ENCODE assay signal across 8 cellular contexts in genomic region chr19:1063909-1064660, GRCh38. TPM values are rescaled to one million over a fixed set of nuclear protein-coding genes. Genes with fewer than 3 reads are reported as not detected.
DNase-seq lines count a peak whose midpoint lies in the region; ATAC-seq, FAIRE-seq and TF ChIP-seq lines count a peak whose summit lies in the region.

No MANE protein-coding gene starts in this region.

- H3K4me3 ChIP-seq in A549 = no peak overlapping the region
- H3K4me3 ChIP-seq in right lobe of liver = no peak overlapping the region

- no peaks in the 10 kb centered on the region for H3K27me3 ChIP-seq in right lobe of liver

- intact Hi-C loops in right lobe of liver (cut with DNase I) = no loop called here

- H3K9me3 ChIP-seq in A549 (no peaks in the 10 kb centered on the region), right lobe of liver (no peaks in the 10 kb centered on the region)

- no peak for ATAC-seq in A549
- ATAC-seq in right lobe of liver = no peak

- no peaks in the 10 kb centered on the region for H3K36me3 ChIP-seq in right lobe of liver

- 93% methylated on average over 36 of the region's 37 CpGs for WGBS in A549 (ENCODE audit: missing lambda C conversion rate)
- 79% methylated on average over 25 of the region's 37 CpGs for WGBS in right lobe of liver (ENCODE audit: insufficient coverage, low coverage, low lambda C conversion rate, missing lambda C conversion rate)

- no peak for TF ChIP-seq RAD21 in A549 (conservative IDR thresholded peaks at IDR 0.05 in 1 of 2, IDR thresholded peaks at IDR 0.05 in 1 of 2)

- POLR2A ChIA-PET in A549 (lab: Yijun Ruan, JAX) = interaction anchor here (1.0 to 1.9 kb wide), 2 partner anchors 8 to 10 kb away, joined by 3 to 8 read pairs; no protein-coding TSS in a partner anchor

- H3K27ac ChIP-seq in A549 = no peak overlapping the region; a peak in 1 of 6 replicates
- no peak overlapping the region for H3K27ac ChIP-seq in right lobe of liver

- H3K4me2 ChIP-seq in A549 = peak overlapping the region; percentile 93

- TF ChIP-seq CTCF in A549 (IDR thresholded peaks at IDR 0.05) (no peak), right lobe of liver (IDR thresholded peaks at IDR 0.05) (no peak)

- no peak for TF ChIP-seq EP300 in A549 (IDR thresholded peaks at IDR 0.05)

- no peak for TF ChIP-seq POLR2A in A549 (IDR thresholded peaks at IDR 0.05; ENCODE audit: low read length)
- TF ChIP-seq POLR2A in GM12891 (IDR thresholded peaks at IDR 0.05; ENCODE audit: low read depth, low read length) = no peak
- TF ChIP-seq POLR2A in right lobe of liver (IDR thresholded peaks at IDR 0.05) = no peak

- CTCF ChIA-PET in A549 (lab: Yijun Ruan, JAX) = interaction anchor here (0.7 to 2.7 kb wide), 12 partner anchors 7 to 66 kb away, joined by 3 to 18 read pairs (median 5); no protein-coding TSS in a partner anchor

- no peak for DNase-seq in A549 (ENCODE audit: low read depth in 1 of 2, low spot score in 1 of 2)
- DNase-seq in GM12891 (ENCODE audit: insufficient read length, low spot score) = no peak
- DNase-seq in RPMI8226 = peak; percentile 12
- peak in 2 of 3 donors; percentile 23 to 53 for DNase-seq in right lobe of liver
- no peak for DNase-seq in retina
- DNase-seq in NCI-H2107 (lab: John Stamatoyannopoulos, UW) = no peak
- no peak for DNase-seq in cortex of kidney (lab: John Stamatoyannopoulos, UW)
- DNase-seq in SIG-M5 (lab: John Stamatoyannopoulos, UW) = no peak

- H3K4me1 ChIP-seq in A549 = peaks cover 33% of the 10 kb centered on the region
- peaks cover 0 to 6% (median 0%) of the 10 kb centered on the region in 4 donors for H3K4me1 ChIP-seq in right lobe of liver

- FAIRE-seq in A549 (lab: Jason Lieb, UNC) (no peak), GM12891 (lab: Jason Lieb, UNC) (peak; percentile 33)

TF ChIP-seq in A549, 52 proteins besides CTCF, POLR2A, EP300 and RAD21 (continues in another document):
- TF ChIP-seq GATA3 (IDR thresholded peaks at IDR 0.05; ENCODE audit: borderline replicate concordance) (no peak), SMC3 (IDR thresholded peaks at IDR 0.05) (no peak), KDM1A (IDR thresholded peaks at IDR 0.05; ENCODE audit: low read depth) (no peak), NPAS2 (CRISPR knock-in tag; IDR thresholded peaks at IDR 0.05; ENCODE audit: borderline replicate concordance) (no peak), HOXA7 (CRISPR knock-in tag; IDR thresholded peaks at IDR 0.05) (no peak), E2F6 (IDR thresholded peaks at IDR 0.05; ENCODE audit: borderline replicate concordance, low read depth) (no peak), TP53 (CRISPR knock-in tag; IDR thresholded peaks at IDR 0.05) (no peak), USF2 (IDR thresholded peaks at IDR 0.05) (no peak), HOXB5 (CRISPR knock-in tag; IDR thresholded peaks at IDR 0.05) (no peak), ZFP36 (IDR thresholded peaks at IDR 0.05; ENCODE audit: borderline replicate concordance, partially characterized antibody) (no peak), MAZ (IDR thresholded peaks at IDR 0.05; ENCODE audit: borderline replicate concordance, low read depth, low read length) (no peak), CHD4 (IDR thresholded peaks at IDR 0.05; ENCODE audit: borderline replicate concordance) (no peak)

TF ChIP-seq in GM12891, 5 proteins besides CTCF, POLR2A, EP300 and RAD21:
- TF ChIP-seq TAF1 (IDR thresholded peaks at IDR 0.05; ENCODE audit: low read depth, low read length) (no peak), PAX5 (IDR thresholded peaks at IDR 0.05; ENCODE audit: insufficient read depth, low read length, severe bottlenecking) (no peak), SPI1 (IDR thresholded peaks at IDR 0.05; ENCODE audit: low read depth, low read length) (no peak), POLR2AphosphoS5 (IDR thresholded peaks at IDR 0.05; ENCODE audit: low read depth, low read length) (no peak), POU2F2 (IDR thresholded peaks at IDR 0.05; ENCODE audit: low read depth, low read length) (no peak)

RNA-seq across cellular contexts. Expression of gene ARHGAP45, which starts 2.9 kb away (rescaled TPM):
- polyA plus RNA-seq in A549 (2011; rRNA removed) (0.48 and 1.2 TPM in 2 replicates), A549 (2017; fragmentation: RNase III; extraction: RNeasy Plus Mini Kit Qiagen cat#74134 plus additional on column Dnase treatment) (1.5 to 1.9 TPM (median 1.8 TPM) in 3 replicates)
- 2.1 and 2.6 TPM in 2 replicates for polyA plus RNA-seq in A549 (2012; cell fraction: cytosol; rRNA removed)
- polyA plus RNA-seq in A549 (2012; cell fraction: nucleus; rRNA removed) = 7.8 and 8.6 TPM in 2 replicates
- 0.58 and 0.88 TPM in 2 replicates for polyA minus RNA-seq in A549 (2011; rRNA and poly(A)+ RNA removed)
- polyA plus RNA-seq in GM12891 (2012; ENCODE audit: low read depth, missing spikeins) = 71.9 TPM
- 1 to 10 TPM; 4.2 to 10.0 (median 7.3) TPM for total RNA-seq in right lobe of liver

RNA-seq across cellular contexts. Expression of gene ABCA7, which starts 24.2 kb away (rescaled TPM):
- polyA plus RNA-seq in A549 (2011; rRNA removed) = 5.0 and 6.6 TPM in 2 replicates
- polyA plus RNA-seq in A549 (2012; cell fraction: cytosol; rRNA removed) = 7.9 and 9.1 TPM in 2 replicates
- 53.4 and 59.9 TPM in 2 replicates for polyA plus RNA-seq in A549 (2012; cell fraction: nucleus; rRNA removed)
- polyA plus RNA-seq in A549 (2017; fragmentation: RNase III; extraction: RNeasy Plus Mini Kit Qiagen cat#74134 plus additional on column Dnase treatment) = 8.8 to 13.5 TPM (median 12.6 TPM) in 3 replicates
- 9.6 and 10.5 TPM in 2 replicates for polyA minus RNA-seq in A549 (2011; rRNA and poly(A)+ RNA removed)
- 13.2 TPM for polyA plus RNA-seq in GM12891 (2012; ENCODE audit: low read depth, missing spikeins)
- 10 to 100 TPM in 3 of 6 experiments, 1 to 10 TPM in 3; 4.8 to 14.6 (median 9.1) TPM for total RNA-seq in right lobe of liver

RNA-seq across cellular contexts. Expression of gene POLR2E, which starts 31.1 kb away (rescaled TPM):
- 81.0 and 99.6 TPM in 2 replicates for polyA plus RNA-seq in A549 (2011; rRNA removed)
- 346 and 402 TPM in 2 replicates for polyA plus RNA-seq in A549 (2012; cell fraction: cytosol; rRNA removed)
- polyA plus RNA-seq in A549 (2012; cell fraction: nucleus; rRNA removed) = 288 and 337 TPM in 2 replicates
- 170 to 181 TPM (median 172 TPM) in 3 replicates for polyA plus RNA-seq in A549 (2017; fragmentation: RNase III; extraction: RNeasy Plus Mini Kit Qiagen cat#74134 plus additional on column Dnase treatment)
- polyA minus RNA-seq in A549 (2011; rRNA and poly(A)+ RNA removed) = 102 and 159 TPM in 2 replicates
- polyA plus RNA-seq in GM12891 (2012; ENCODE audit: low read depth, missing spikeins) = 196 TPM
- total RNA-seq in right lobe of liver = 100 to 1,000 TPM; 112 to 256 (median 131) TPM

RNA-seq across cellular contexts. Expression of gene CNN2, which starts 37.7 kb away (rescaled TPM):
- 31.7 and 32.2 TPM in 2 replicates for polyA plus RNA-seq in A549 (2011; rRNA removed)
- 102 and 104 TPM in 2 replicates for polyA plus RNA-seq in A549 (2012; cell fraction: cytosol; rRNA removed)
- polyA plus RNA-seq in A549 (2012; cell fraction: nucleus; rRNA removed) = 111 TPM in 2 replicates
- polyA plus RNA-seq in A549 (2017; fragmentation: RNase III; extraction: RNeasy Plus Mini Kit Qiagen cat#74134 plus additional on column Dnase treatment) = 99.3 to 115 TPM (median 101 TPM) in 3 replicates
- polyA minus RNA-seq in A549 (2011; rRNA and poly(A)+ RNA removed) = 94.3 and 125 TPM in 2 replicates
- polyA plus RNA-seq in GM12891 (2012; ENCODE audit: low read depth, missing spikeins) = 101 TPM
- 10 to 100 TPM; 16.4 to 53.8 (median 22.2) TPM for total RNA-seq in right lobe of liver

RNA-seq across cellular contexts. Expression of gene GPX4, which starts 39.7 kb away (rescaled TPM):
- 223 and 248 TPM in 2 replicates for polyA plus RNA-seq in A549 (2011; rRNA removed)
- 768 and 819 TPM in 2 replicates for polyA plus RNA-seq in A549 (2012; cell fraction: cytosol; rRNA removed)
- 378 and 395 TPM in 2 replicates for polyA plus RNA-seq in A549 (2012; cell fraction: nucleus; rRNA removed)
- polyA plus RNA-seq in A549 (2017; fragmentation: RNase III; extraction: RNeasy Plus Mini Kit Qiagen cat#74134 plus additional on column Dnase treatment) = 370 to 402 TPM (median 394 TPM) in 3 replicates
- polyA minus RNA-seq in A549 (2011; rRNA and poly(A)+ RNA removed) = 180 and 195 TPM in 2 replicates
- polyA plus RNA-seq in GM12891 (2012; ENCODE audit: low read depth, missing spikeins) = 472 TPM
- total RNA-seq in right lobe of liver = 100 to 1,000 TPM; 204 to 389 (median 212) TPM

Comparison
In these comparisons a context has a peak if more than half of its experiments do, and no peak if none do; other contexts are left out.
1. DNase-seq: peak in RPMI8226 (single experiment) and right lobe of liver (2 of 3); none in A549 (0 of 2), GM12891 (single experiment), retina (single experiment), NCI-H2107 (single experiment), cortex of kidney (single experiment) and SIG-M5 (single experiment).